ENCODE assay signal across 8 cellular contexts in the genomic region with DNA sequence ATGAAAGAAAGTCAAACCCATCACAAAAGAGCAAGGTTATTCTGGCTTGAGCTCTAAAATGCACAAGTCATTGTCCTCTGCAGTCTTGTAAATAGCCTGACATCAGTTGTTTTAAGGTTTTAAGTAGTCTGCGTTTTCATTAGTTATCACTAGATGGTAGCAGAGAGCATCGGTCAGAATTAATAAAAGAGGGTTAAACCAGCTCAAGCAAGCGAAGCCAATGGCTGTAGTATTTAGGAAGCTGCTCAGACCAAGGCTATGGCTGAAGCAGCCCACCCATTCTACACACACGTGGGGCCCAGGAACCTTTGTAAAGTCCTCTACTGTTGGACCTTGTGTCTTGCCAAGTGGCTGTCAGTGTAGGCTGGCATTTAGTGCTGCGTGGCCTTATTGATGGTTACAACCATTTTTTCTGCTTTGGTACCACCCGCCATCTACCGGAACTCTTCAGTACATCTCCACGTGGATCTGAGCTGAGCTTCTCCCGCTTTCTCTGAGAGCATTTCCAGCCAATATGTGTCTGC. TPM values are rescaled to one million over a fixed set of nuclear protein-coding genes. Genes with fewer than 3 reads are reported as not detected.
A peak's percentile ranks its signal among the peaks of the same experiment; 100 is the strongest.
DNase-seq lines count a peak whose midpoint lies in the region; ATAC-seq lines count a peak whose summit lies in the region.

No MANE protein-coding gene starts in this region.

- DNase-seq in stimulated activated CD4-positive, alpha-beta T cell treated with anti-CD3 and anti-CD28 coated beads, Interleukin-15, amount 100 ng/mL, for 24 hours = peak; percentile 8
- DNase-seq in stimulated activated CD4-positive, alpha-beta T cell treated with anti-CD3 and anti-CD28 coated beads, Interleukin-4, amount 100 ng/mL, for 4 hours = no peak
- peak; percentile 77 for DNase-seq in MV-4-11 (lab: John Stamatoyannopoulos, UW)
- DNase-seq in SHP77 treated with DMSO at 0.1 percent for 48 hours (lab: John Stamatoyannopoulos, UW) = peak; percentile 90
- DNase-seq in epidermal melanocyte (ENCODE audit: insufficient read length, low spot score) = peak; percentile 89
- peak; percentile 72 for DNase-seq in myocyte (ENCODE audit: low read depth)

- ATAC-seq in GM18858 (IDR thresholded peaks at IDR 0.05; ENCODE audit: unreplicated experiment) (no peak), GM21723 (IDR thresholded peaks at IDR 0.05; ENCODE audit: unreplicated experiment) (no peak)

RNA-seq across cellular contexts. Expression of a gene that starts 13.3 kb away (rescaled TPM):
- 4.0 TPM in 2 replicates for total RNA-seq in myocyte
- 1.5 TPM for polyA plus RNA-seq in myocyte (2012)

RNA-seq across cellular contexts. Expression of a gene that starts 20.3 kb away (rescaled TPM):
- total RNA-seq in myocyte = 44.2 and 78.5 TPM in 2 replicates
- 15.5 TPM for polyA plus RNA-seq in myocyte (2012)

RNA-seq across cellular contexts. Expression of a gene that starts 46.2 kb away (rescaled TPM):
- 25.2 and 29.1 TPM in 2 replicates for total RNA-seq in myocyte
- 4.5 TPM for polyA plus RNA-seq in myocyte (2012)

RNA-seq across cellular contexts. Expression of a gene that starts 57.3 kb away (rescaled TPM):
- total RNA-seq in myocyte = 4.0 and 4.5 TPM in 2 replicates
- polyA plus RNA-seq in myocyte (2012) = 3.0 TPM

Comparison
In these comparisons a context has a peak if more than half of its experiments do, and no peak if none do; other contexts are left out.
1. DNase-seq: peak in stimulated activated CD4-positive, alpha-beta T cell treated with anti-CD3 and anti-CD28 coated beads, Interleukin-15, amount 100 ng/mL, for 24 hours (single experiment), MV-4-11 (single experiment), SHP77 treated with DMSO at 0.1 percent for 48 hours (single experiment), epidermal melanocyte (single experiment) and myocyte (single experiment); none in stimulated activated CD4-positive, alpha-beta T cell treated with anti-CD3 and anti-CD28 coated beads, Interleukin-4, amount 100 ng/mL, for 4 hours (0 of 2).